27 cellular contexts compared by ENCODE assay signal in the genomic region with DNA sequence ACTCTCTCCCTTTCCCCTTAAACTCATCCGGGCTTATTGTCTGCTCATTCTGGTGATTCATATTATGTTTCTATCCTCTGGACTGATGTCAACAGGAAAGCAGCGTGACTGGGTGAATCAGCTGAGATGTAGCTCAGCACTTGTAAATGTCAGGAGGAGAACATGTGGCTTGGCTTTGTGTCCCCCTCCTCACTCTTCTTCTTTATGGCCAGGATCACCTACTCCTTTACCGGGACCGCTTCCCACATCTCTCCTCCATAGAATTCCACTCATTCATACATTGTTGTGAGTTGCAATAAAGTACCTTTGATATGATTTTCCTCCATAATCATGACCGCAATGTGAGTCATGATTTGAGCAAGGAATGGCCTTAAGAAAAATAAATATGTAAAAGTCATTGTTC. TPM values are rescaled to one million over a fixed set of nuclear protein-coding genes. Genes with fewer than 3 reads are reported as not detected.
DNase-seq lines count a peak whose midpoint lies in the region; ATAC-seq, FAIRE-seq and TF ChIP-seq lines count a peak whose summit lies in the region.
"Had no signal": no experiment of that assay in that cellular context is flagged by ENCODE, and none has a peak within 500 bp of the region (broad histone marks: within the 10 kb centered on the region; RNA-seq: fewer than 3 reads in every experiment).

No MANE protein-coding gene starts in this region.

- H3K27ac ChIP-seq in brain microvascular endothelial cell: no peak overlapping the region
- H3K27ac ChIP-seq in keratinocyte (ENCODE audit: control insufficient read depth, insufficient read depth, low read length): peak overlapping the region; percentile 61
- no peak overlapping the region for H3K27ac ChIP-seq in small intestine (ENCODE audit: low read depth in 1 of 2, low read length in 1 of 2)
- H3K27ac ChIP-seq: C4-2B had no signal

- no peak overlapping the region for H2AFZ ChIP-seq in keratinocyte (ENCODE audit: control insufficient read depth, low read length)
- H2AFZ ChIP-seq: GM23338 had no signal

- in situ Hi-C loops in Caki2 (cut with HindIII; ENCODE audit: low pct_unique_long_range_greater_than_20kb, low sequenced_read_pairs) (no loop called here), brain microvascular endothelial cell (cut with HindIII; ENCODE audit: low pct_ligation_motif_present, low sequenced_read_pairs) (no loop called here)

- peaks cover 9% of the 10 kb centered on the region for H3K4me1 ChIP-seq in keratinocyte (ENCODE audit: control insufficient read depth, extremely low read depth, insufficient read depth, low read length)
- no peaks in the 10 kb centered on the region for H3K4me1 ChIP-seq in small intestine (ENCODE audit: control insufficient read depth in 2 of 2, insufficient read depth in 1 of 2, low read depth in 1 of 2, low read length in 1 of 2)

- no peak overlapping the region for H3K4me3 ChIP-seq in brain microvascular endothelial cell (ENCODE audit: low read depth, low read length)
- H3K4me3 ChIP-seq in keratinocyte (ENCODE audit: control insufficient read depth in 2 of 3, extremely low read depth in 1 of 3, insufficient read depth in 2 of 3, low read depth in 1 of 3, low read length in 3 of 3): no peak overlapping the region
- H3K4me3 ChIP-seq in small intestine (ENCODE audit: low read depth in 1 of 2, low read length in 2 of 2): no peak overlapping the region
- H3K4me3 ChIP-seq: GM23338 had no signal

- no peaks in the 10 kb centered on the region for H3K36me3 ChIP-seq in brain microvascular endothelial cell (replicated peaks)
- H3K36me3 ChIP-seq in keratinocyte (ENCODE audit: control insufficient read depth in 2 of 2, extremely low read depth in 1 of 2, insufficient read depth in 2 of 2, low read length in 2 of 2): no peaks in the 10 kb centered on the region
- no peaks in the 10 kb centered on the region for H3K36me3 ChIP-seq in small intestine (ENCODE audit: control insufficient read depth in 2 of 2, insufficient read depth in 2 of 2, low read length in 2 of 2)

- FAIRE-seq in keratinocyte (lab: Jason Lieb, UNC): peak; percentile 89
- FAIRE-seq in small intestine (lab: Jason Lieb, UNC): no peak
- FAIRE-seq: colon, frontal cortex, GM12892, HTR-8/SVneo had no signal

- H3K9ac ChIP-seq in keratinocyte (ENCODE audit: control insufficient read depth, extremely low read depth, insufficient read depth, low read length): no peak overlapping the region

- TF ChIP-seq CTCF in brain microvascular endothelial cell (IDR thresholded peaks at IDR 0.05; ENCODE audit: low read depth, low read length, missing control alignments) (no peak), keratinocyte (optimal IDR thresholded peaks at IDR 0.05 in 1 of 3, IDR thresholded peaks at IDR 0.05 in 1 of 3, conservative IDR thresholded peaks at IDR 0.05 in 1 of 3; ENCODE audit: extremely low read depth in 1 of 3, insufficient read depth in 2 of 3, low read length in 3 of 3) (no peak)

- H3K27me3 ChIP-seq in brain microvascular endothelial cell (replicated peaks): no peaks in the 10 kb centered on the region
- no peaks in the 10 kb centered on the region for H3K27me3 ChIP-seq in keratinocyte (ENCODE audit: control insufficient read depth, extremely low read depth, insufficient read depth, low read length)
- H3K27me3 ChIP-seq in small intestine (ENCODE audit: control insufficient read depth in 2 of 2, insufficient read depth in 2 of 2, low read length in 2 of 2): no peaks in the 10 kb centered on the region

- no peaks in the 10 kb centered on the region for H3K9me1 ChIP-seq in keratinocyte (ENCODE audit: control insufficient read depth, extremely low read depth, insufficient read depth, low read length)

- dilution Hi-C loops in keratinocyte (cut with MboI; ENCODE audit: extremely low pct_ligation_motif_present, low sequenced_read_pairs): no loop called here

- no peaks in the 10 kb centered on the region for H4K20me1 ChIP-seq in keratinocyte (ENCODE audit: control insufficient read depth, extremely low read depth, insufficient read depth, low read length)

- WGBS in small intestine, 3 donors: 77 to 90% (median 86%) methylated on average over 5 of the region's 5 CpGs

- DNase-seq in Caki2 (ENCODE audit: low read depth) (peak; percentile 10), M059J (ENCODE audit: low read depth) (peak; percentile 69), brain microvascular endothelial cell (peak; percentile 7), keratinocyte (ENCODE audit: low read depth, low spot score) (peak; percentile 52), small intestine (no peak), NCI-H2227 (lab: John Stamatoyannopoulos, UW; ENCODE audit: unreplicated experiment) (no peak)
- DNase-seq: ACHN; activated CD4-positive, alpha-beta T cell treated with anti-CD3 and anti-CD28 coated beads, Interleukin-2, amount 10 ng/mL, durations not matched to agents 24 days and 14 days; activated CD8-positive, alpha-beta memory T cell treated with anti-CD3 and anti-CD28 coated beads, Interleukin-2, amount 10 ng/mL, durations not matched to agents 7 days and 5 days; DMS 273 treated with DMSO at 0.1 percent for 48 hours; endodermal cell; mesendoderm; naive B cell; NCI-H1105 treated with DMSO at 0.1 percent for 48 hours; NCI-H524 treated with DMSO at 0.1 percent for 48 hours; stimulated activated CD4-positive, alpha-beta T cell treated with anti-CD3 and anti-CD28 coated beads, Interleukin-12 subunit alpha, Interleukin-12 subunit beta, amount 100 ng/mL, for 4 hours had no signal

- H3K9me3 ChIP-seq in keratinocyte (ENCODE audit: control insufficient read depth, low read depth, low read length): no peaks in the 10 kb centered on the region
- no peaks in the 10 kb centered on the region for H3K9me3 ChIP-seq in small intestine (ENCODE audit: control insufficient read depth, low read depth)

- no peaks in the 10 kb centered on the region for H3K79me2 ChIP-seq in keratinocyte (ENCODE audit: control insufficient read depth, insufficient read depth, low read length)

- H3K4me2 ChIP-seq in keratinocyte (ENCODE audit: control insufficient read depth, extremely low read depth, insufficient read depth, low read depth, low read length): peak overlapping the region; percentile 40
- H3K4me2 ChIP-seq: GM23338 had no signal

- no peak for ATAC-seq in HG03432 (IDR thresholded peaks at IDR 0.05; ENCODE audit: unreplicated experiment)
- ATAC-seq in HG03175 (IDR thresholded peaks at IDR 0.05; ENCODE audit: unreplicated experiment): no peak
- ATAC-seq: activated CD8-positive, alpha-beta memory T cell treated with anti-CD3 and anti-CD28 coated beads, Interleukin-2, amount 10 ng/mL, durations not matched to agents 7 days and 5 days; GM23338 had no signal

RNA-seq across cellular contexts. Expression of gene SYN3, which starts 15.8 kb away (rescaled TPM):
- not detected in 2 replicates for total RNA-seq in Caki2 (2014; rRNA removed; shearing (Covaris generic); ENCODE audit: low replicate concordance)
- not detected in 2 replicates for total RNA-seq in M059J (2014; rRNA removed; shearing (Covaris generic))
- polyA plus RNA-seq in keratinocyte (not detected in 3 replicates), small intestine (under 1 TPM in 1 of 3 donors, not detected in 2; 0.42 TPM)
- not detected for polyA plus RNA-seq in keratinocyte (2011; ENCODE audit: low read depth)
- not detected in 2 replicates for polyA plus RNA-seq in keratinocyte (2011; cell fraction: cytosol; rRNA removed)
- polyA plus RNA-seq in keratinocyte (2011; cell fraction: nucleus; rRNA removed): 0.14 TPM in 1 of 2 replicates, not detected in the other
- not detected in 2 replicates for polyA plus RNA-seq in keratinocyte (2012; ENCODE audit: low replicate concordance)
- polyA minus RNA-seq in keratinocyte: not detected in 3 replicates
- polyA minus RNA-seq in keratinocyte (2011; cell fraction: cytosol; rRNA and poly(A)+ RNA removed): not detected
- polyA minus RNA-seq in keratinocyte (2011; cell fraction: nucleus; rRNA and poly(A)+ RNA removed): not detected in 2 replicates
- total RNA-seq: activated CD4-positive, alpha-beta T cell treated with anti-CD3 and anti-CD28 coated beads, Interleukin-2, amount 10 ng/mL, durations not matched to agents 24 days and 14 days; activated CD8-positive, alpha-beta memory T cell treated with anti-CD3 and anti-CD28 coated beads, Interleukin-2, amount 10 ng/mL, durations not matched to agents 7 days and 5 days; activated T-helper 1 cell treated with anti-CD3 and anti-CD28 coated beads, Interleukin-12 subunit alpha, Interleukin-12 subunit beta, Interleukin-2, Interleukin-4 antibody, amounts not matched to agents 30 ng/mL and 10 ng/mL and 1 ng/mL, durations not matched to agents 14 hours and 24 hours and 36 hours; kidney epithelial cell; T-helper 1 cell treated with Interleukin-12 subunit alpha and Interleukin-12 subunit beta and Interleukin-4 antibody, amounts not matched to agents 30 ng/mL and 1 ng/mL, for 36 hours had no signal

Comparison
In these comparisons a context has a peak if more than half of its experiments do, and no peak if none do; other contexts are left out.
1. DNase-seq: peak in Caki2 (single experiment), M059J (single experiment), brain microvascular endothelial cell (single experiment) and keratinocyte (single experiment); none in small intestine (single experiment) and NCI-H2227 (single experiment).